23 cellular contexts compared by ENCODE assay signal in genomic region chr2:215290980-215291599, GRCh38. TPM values are rescaled to one million over a fixed set of nuclear protein-coding genes. Genes with fewer than 3 reads are reported as not detected.
DNase-seq lines count a peak whose midpoint lies in the region; ATAC-seq and TF ChIP-seq lines count a peak whose summit lies in the region.
"Had no signal": no experiment of that assay in that cellular context is flagged by ENCODE, and none has a peak within 500 bp of the region (broad histone marks: within the 10 kb centered on the region; RNA-seq: fewer than 3 reads in every experiment).

No MANE protein-coding gene starts in this region.

- no peak for TF ChIP-seq CTCF in MCF 10A (IDR thresholded peaks at IDR 0.05; ENCODE audit: unreplicated experiment)
- TF ChIP-seq CTCF in breast epithelium (IDR thresholded peaks at IDR 0.05) = no peak
- TF ChIP-seq CTCF in GM20000 (IDR thresholded peaks at IDR 0.05; ENCODE audit: extremely low read depth, missing control alignments) = no peak
- no peak for TF ChIP-seq CTCF in WTC11 (IDR thresholded peaks at IDR 0.05)

- no peak for ATAC-seq in WTC11
- ATAC-seq: GM23338 had no signal

- DNase-seq in MCF 10A (ENCODE audit: unreplicated experiment) = peak; percentile 62
- DNase-seq in breast epithelium (ENCODE audit: low spot score in 2 of 2) = no peak
- peak; percentile 79 for DNase-seq in fibroblast of gingiva (ENCODE audit: low read depth)
- peak; percentile 16 for DNase-seq in mesendoderm
- DNase-seq in GM20000 (ENCODE audit: low spot score) = no peak
- DNase-seq in effector CD8-positive, alpha-beta T cell (lab: John Stamatoyannopoulos, UW) = no peak
- DNase-seq in WTC11 (ENCODE audit: low spot score) = no peak
- DNase-seq in activated naive CD8-positive, alpha-beta T cell treated with anti-CD3 and anti-CD28 coated beads for 36 hours = no peak
- DNase-seq: 8988T, COR-L47, DMS153, GF-D8, HCEC 1CT, NCI-H1092 treated with DMSO at 0.1 percent for 48 hours, NCI-H2081, NCI-H2171 treated with DMSO at 0.1 percent for 48 hours, NCI-H510A, NCI-H774, PC-9, SIG-M5 had no signal

- no peak overlapping the region for H4K5ac ChIP-seq in mesendoderm (ENCODE audit: low read length)

- H3K4me1 ChIP-seq in breast epithelium (no peaks in the 10 kb centered on the region), mesendoderm (ENCODE audit: control insufficient read depth, low read depth, low read length) (no peaks in the 10 kb centered on the region)

- H3K4me3 ChIP-seq in breast epithelium (no peak overlapping the region), mesendoderm (ENCODE audit: low read length) (no peak overlapping the region)
- H3K4me3 ChIP-seq: GM23338, PC-9 had no signal

- no peak overlapping the region for H4K8ac ChIP-seq in mesendoderm (ENCODE audit: low read depth, low read length)

- no peaks in the 10 kb centered on the region for H3K36me3 Mint-ChIP-seq in MCF 10A (ENCODE audit: insufficient read depth, unreplicated experiment)
- no peaks in the 10 kb centered on the region for H3K36me3 Mint-ChIP-seq in WTC11
- no peaks in the 10 kb centered on the region for H3K36me3 Mint-ChIP-seq in activated naive CD8-positive, alpha-beta T cell treated with anti-CD3 and anti-CD28 coated beads for 36 hours

- H3K9me3 Mint-ChIP-seq in MCF 10A (ENCODE audit: unreplicated experiment) (peaks cover 8% of the 10 kb centered on the region), WTC11 (no peaks in the 10 kb centered on the region)
- H3K9me3 Mint-ChIP-seq in activated naive CD8-positive, alpha-beta T cell treated with anti-CD3 and anti-CD28 coated beads for 36 hours = no peaks in the 10 kb centered on the region
- H3K9me3 Mint-ChIP-seq: GM23338 had no signal

- no CpG with 5 or more reads among the region's 3 CpGs for WGBS in mesendoderm (ENCODE audit: extremely low coverage, insufficient coverage, low lambda C conversion rate)

- no peak overlapping the region for H3K4ac ChIP-seq in mesendoderm (ENCODE audit: low read depth, low read length)

- no peak overlapping the region for H3K23ac ChIP-seq in mesendoderm (ENCODE audit: low read length)

- POLR2A ChIA-PET in MCF 10A (lab: Yijun Ruan, JAX) (no interaction called here), WTC11 (lab: Charles Lee) (no interaction called here)

- TF ChIP-seq POLR2A in breast epithelium (IDR thresholded peaks at IDR 0.05) = no peak

- no TSS peak for BruUV-seq in MCF 10A (replicated peaks; lab: Mats Ljungman, UMichigan)

- H2BK120ac ChIP-seq in mesendoderm (ENCODE audit: low read depth, low read length) = no peak overlapping the region

- H3K4me1 Mint-ChIP-seq in MCF 10A (ENCODE audit: insufficient read depth, unreplicated experiment) = no peaks in the 10 kb centered on the region
- H3K4me1 Mint-ChIP-seq in WTC11 = no peaks in the 10 kb centered on the region
- no peaks in the 10 kb centered on the region for H3K4me1 Mint-ChIP-seq in activated naive CD8-positive, alpha-beta T cell treated with anti-CD3 and anti-CD28 coated beads for 36 hours
- H3K4me1 Mint-ChIP-seq: B cell, GM23338 had no signal

- CTCF ChIA-PET in MCF 10A (lab: Yijun Ruan, JAX) (interaction anchor here (0.5 to 0.6 kb wide), 3 partner anchors 107 to 643 kb away, joined by 3 to 4 read pairs (median 3); no protein-coding TSS in a partner anchor), WTC11 (lab: Charles Lee) (no interaction called here)

- no peak overlapping the region for H3K18ac ChIP-seq in mesendoderm (ENCODE audit: low read length)

- H3K27ac Mint-ChIP-seq in MCF 10A (ENCODE audit: low read depth, unreplicated experiment) (no peak overlapping the region), WTC11 (no peak overlapping the region)
- no peak overlapping the region for H3K27ac Mint-ChIP-seq in activated naive CD8-positive, alpha-beta T cell treated with anti-CD3 and anti-CD28 coated beads for 36 hours
- H3K27ac Mint-ChIP-seq: B cell, GM23338 had no signal

- H3K9me3 ChIP-seq in breast epithelium = no peaks in the 10 kb centered on the region

- H3K4me3 Mint-ChIP-seq in MCF 10A (ENCODE audit: unreplicated experiment) (no peak overlapping the region), WTC11 (no peak overlapping the region)
- no peak overlapping the region for H3K4me3 Mint-ChIP-seq in activated naive CD8-positive, alpha-beta T cell treated with anti-CD3 and anti-CD28 coated beads for 36 hours
- H3K4me3 Mint-ChIP-seq: B cell, GM23338 had no signal

- H3K9ac ChIP-seq in mesendoderm (ENCODE audit: low read length) = no peak overlapping the region

- H3K27me3 Mint-ChIP-seq in MCF 10A (ENCODE audit: insufficient read depth, unreplicated experiment) (no peaks in the 10 kb centered on the region), WTC11 (ENCODE audit: low read depth) (no peaks in the 10 kb centered on the region)
- H3K27me3 Mint-ChIP-seq in activated naive CD8-positive, alpha-beta T cell treated with anti-CD3 and anti-CD28 coated beads for 36 hours = no peaks in the 10 kb centered on the region

- no peak overlapping the region for H2BK15ac ChIP-seq in mesendoderm (replicated peaks; ENCODE audit: low read depth)

- H3K56ac ChIP-seq in mesendoderm (ENCODE audit: low read length) = no peak overlapping the region

- H3K27me3 ChIP-seq in breast epithelium (no peaks in the 10 kb centered on the region), mesendoderm (ENCODE audit: insufficient read depth, low read length, poor library complexity) (no peaks in the 10 kb centered on the region)

- H3K36me3 ChIP-seq in breast epithelium (no peaks in the 10 kb centered on the region), mesendoderm (ENCODE audit: control insufficient read depth, insufficient read depth, low read length) (no peaks in the 10 kb centered on the region)

- no peak overlapping the region for H2AK5ac ChIP-seq in mesendoderm (ENCODE audit: low read length)

- intact Hi-C loops in MCF 10A (cut with micrococcal nuclease) (loop anchor here (2.0 kb wide), 1 partner anchor 42 kb away; no protein-coding TSS in a partner anchor), breast epithelium (cut with DNase I; ENCODE audit: low total_unique reads) (no loop called here)

- H3K27ac ChIP-seq in breast epithelium (no peak overlapping the region), mesendoderm (ENCODE audit: low read depth, low read length) (no peak overlapping the region)
- H3K27ac ChIP-seq: PC-9, RWPE1 had no signal

- no peaks in the 10 kb centered on the region for H3K79me2 ChIP-seq in mesendoderm (ENCODE audit: control insufficient read depth, insufficient read depth, low read length)

- no peaks in the 10 kb centered on the region for H3K79me1 ChIP-seq in mesendoderm (ENCODE audit: low read length)

- H2BK5ac ChIP-seq in mesendoderm (ENCODE audit: low read length) = no peak overlapping the region

- H3K4me2 ChIP-seq in mesendoderm (ENCODE audit: low read length) = no peak overlapping the region
- H3K4me2 ChIP-seq: GM23338, PC-9 had no signal

TF ChIP-seq in WTC11, 78 proteins besides CTCF, POLR2A, EP300 and RAD21:
- no peak for TF ChIP-seq ZNF232 (CRISPR knock-in tag; IDR thresholded peaks at IDR 0.05)
- TF ChIP-seq ELF4 (CRISPR knock-in tag; IDR thresholded peaks at IDR 0.05; ENCODE audit: low read depth) = no peak

RNA-seq across cellular contexts. Expression of gene ATIC, which starts 20.8 kb away (rescaled TPM):
- 216 and 297 TPM in 2 replicates for total RNA-seq in MCF 10A (2022)
- total RNA-seq in breast epithelium = 10 to 100 TPM; 32.2 to 54.1 (median 33.0) TPM
- polyA plus RNA-seq in mesendoderm (2013, experiment 1 of 2) = 652 TPM
- 630 TPM for polyA plus RNA-seq in mesendoderm (2013, experiment 2 of 2)
- total RNA-seq in WTC11 (2021) = 285 to 309 TPM (median 290 TPM) in 3 replicates
- 100 to 1,000 TPM; 338 to 344 TPM for total RNA-seq in activated naive CD8-positive, alpha-beta T cell treated with anti-CD3 and anti-CD28 coated beads for 36 hours

Comparison
In these comparisons a context has a peak if more than half of its experiments do, and no peak if none do; other contexts are left out.
1. DNase-seq: peak in MCF 10A (single experiment), fibroblast of gingiva (single experiment) and mesendoderm (single experiment); none in breast epithelium (0 of 2), GM20000 (single experiment), effector CD8-positive, alpha-beta T cell (single experiment), WTC11 (single experiment) and activated naive CD8-positive, alpha-beta T cell treated with anti-CD3 and anti-CD28 coated beads for 36 hours (single experiment).